11 cellular contexts compared by ENCODE assay signal in genomic region chr4:88793473-88793872, GRCh38.
DNase-seq lines count a peak whose midpoint lies in the region; ATAC-seq, FAIRE-seq and TF ChIP-seq lines count a peak whose summit lies in the region.
"Had no signal": no experiment of that assay in that cellular context is flagged by ENCODE, and none has a peak within 500 bp of the region (broad histone marks: within the 10 kb centered on the region; RNA-seq: fewer than 3 reads in every experiment).

No MANE protein-coding gene starts in this region.

- H3K27me3 ChIP-seq in GM12878 (replicated peaks in 1 of 2; ENCODE audit: control insufficient read depth in 2 of 2, insufficient read depth in 2 of 2, low read length in 1 of 2) (no peaks in the 10 kb centered on the region), BE2C (no peaks in the 10 kb centered on the region), ascending aorta (no peaks in the 10 kb centered on the region), right cardiac atrium (ENCODE audit: control insufficient read depth, insufficient read depth) (no peaks in the 10 kb centered on the region)

- DNase-seq in GM12878 (ENCODE audit: low read depth, low spot score) (no peak), BE2C (no peak), ascending aorta (ENCODE audit: low spot score in 2 of 2) (no peak), right cardiac atrium (no peak), ureter (ENCODE audit: low spot score) (no peak)
- DNase-seq: MV-4-11 had no signal

- H3K4me3 ChIP-seq in GM12878 (no peak overlapping the region), BE2C (ENCODE audit: low read depth, low read length) (no peak overlapping the region), ascending aorta (no peak overlapping the region), right cardiac atrium (ENCODE audit: low read length) (no peak overlapping the region)
- H3K4me3 ChIP-seq: skin epidermis had no signal

- H3K79me2 ChIP-seq in GM12878 (ENCODE audit: control insufficient read depth, insufficient read depth, low read length): no peaks in the 10 kb centered on the region

- ATAC-seq in GM18519 (IDR thresholded peaks at IDR 0.05; ENCODE audit: low FRiP score, unreplicated experiment) (peak; percentile 55), GM21447 (IDR thresholded peaks at IDR 0.05; ENCODE audit: unreplicated experiment) (peak; percentile 63), HG03095 (IDR thresholded peaks at IDR 0.05; ENCODE audit: unreplicated experiment) (peak; percentile 45), GM12878 (peak; percentile 78), right cardiac atrium (no peak)
- ATAC-seq: Right ventricle myocardium inferior had no signal

- 0 out of 4 replicates have a peak, but pooled peaks of 1 of the 2 experiments have one; percentile 15 for TF ChIP-seq EP300 in GM12878 (IDR thresholded peaks at IDR 0.05; ENCODE audit: borderline replicate concordance in 1 of 2, control insufficient read depth in 1 of 2, low read depth in 2 of 2, low read length in 2 of 2)

- 39% methylated on average over 1 of the region's 1 CpG for WGBS in GM12878 (ENCODE audit: insufficient coverage, insufficient replicate concordance, low lambda C conversion rate, missing lambda C conversion rate)
- WGBS in right cardiac atrium: 97% methylated on average over 1 of the region's 1 CpG

- no peak overlapping the region for H2AFZ ChIP-seq in GM12878 (ENCODE audit: control insufficient read depth, low read depth, low read length)

- H3K27ac ChIP-seq in GM12878 (ENCODE audit: control insufficient read depth, insufficient read depth) (no peak overlapping the region), ascending aorta (no peak overlapping the region), right cardiac atrium (ENCODE audit: low read length) (no peak overlapping the region)

- no TSS peak for BruUV-seq in GM12878 (replicated peaks; lab: Mats Ljungman, UMichigan)

- SMC1A ChIA-PET in GM12878 (lab: Charles Lee; ENCODE audit: uncharacterized antibody, unreplicated experiment): interaction anchor here (1.0 to 1.4 kb wide), 3 partner anchors 10 to 336 kb away, joined by 3 to 4 read pairs (median 3); no protein-coding TSS in a partner anchor

- H3K36me3 ChIP-seq in GM12878 (ENCODE audit: control insufficient read depth in 2 of 2, insufficient read depth in 2 of 2, low read length in 1 of 2) (no peaks in the 10 kb centered on the region), BE2C (no peaks in the 10 kb centered on the region; the same call in 1 of the 2 replicates), ascending aorta (peaks cover 0 to 9% of the 10 kb centered on the region in 2 donors)

- no peaks in the 10 kb centered on the region for H4K20me1 ChIP-seq in GM12878 (ENCODE audit: control insufficient read depth, insufficient read depth)

- POLR2A ChIA-PET in GM12878 (lab: Charles Lee): no interaction called here

- H3K9me3 ChIP-seq in GM12878 (replicated peaks; ENCODE audit: control insufficient read depth, insufficient read depth, low read length): no peaks in the 10 kb centered on the region; the same call in 2 of the 3 replicates
- no peaks in the 10 kb centered on the region for H3K9me3 ChIP-seq in BE2C
- H3K9me3 ChIP-seq in ascending aorta: no peaks in the 10 kb centered on the region
- H3K9me3 ChIP-seq in right cardiac atrium (ENCODE audit: control insufficient read depth, low read length): no peaks in the 10 kb centered on the region

- H3K4me1 ChIP-seq in GM12878 (ENCODE audit: control insufficient read depth, insufficient read depth, low read length): peaks cover 9% of the 10 kb centered on the region
- H3K4me1 ChIP-seq in BE2C: no peaks in the 10 kb centered on the region
- H3K4me1 ChIP-seq in ascending aorta: peaks cover 0 to 4% of the 10 kb centered on the region in 2 donors
- H3K4me1 ChIP-seq in right cardiac atrium (ENCODE audit: control insufficient read depth, insufficient read depth, low read length): no peaks in the 10 kb centered on the region

- TF ChIP-seq CTCF in GM12878 (IDR thresholded peaks at IDR 0.05 in 2 of 3, conservative IDR thresholded peaks at IDR 0.05 in 1 of 3; ENCODE audit: control insufficient read depth in 2 of 3, extremely low read depth in 1 of 3, insufficient read depth in 1 of 3, low read depth in 3 of 3, low read length in 3 of 3) (no peak), BE2C (IDR thresholded peaks at IDR 0.05; ENCODE audit: low read depth, low read length) (no peak), ascending aorta (IDR thresholded peaks at IDR 0.05) (no peak)

- FAIRE-seq in GM12878 (lab: Jason Lieb, UNC): peak; percentile 86

- in situ Hi-C loops in GM12878 (cut with MboI): no loop called here

- CTCF ChIA-PET in GM12878 (lab: Yijun Ruan, JAX): interaction anchor here (0.9 to 11.3 kb wide), 4 partner anchors 26 to 254 kb away, joined by 3 to 76 read pairs (median 6); no protein-coding TSS in a partner anchor

- no peak overlapping the region for H3K9ac ChIP-seq in GM12878 (ENCODE audit: control insufficient read depth, insufficient read depth, low read length)

- TF ChIP-seq RAD21 in GM12878 (IDR thresholded peaks at IDR 0.05; ENCODE audit: insufficient read depth, low read depth, low read length): no peak

- no peak for TF ChIP-seq POLR2A in GM12878 (IDR thresholded peaks at IDR 0.05; ENCODE audit: low read depth, low read length)

- H3K4me2 ChIP-seq in GM12878 (ENCODE audit: control insufficient read depth, insufficient read depth): no peak overlapping the region

- intact Hi-C loops in GM12878 (cut with micrococcal nuclease; ENCODE audit: unreplicated experiment): loop anchor here (5.0 kb wide), 1 partner anchor 121 kb away; no protein-coding TSS in a partner anchor
- intact Hi-C loops in ascending aorta (cut with DNase I): loop anchor here (5.0 kb wide), 1 partner anchor 86 kb away; no protein-coding TSS in a partner anchor
- intact Hi-C loops in right cardiac atrium (cut with DNase I): loop anchor here in 1 of 4 donors (10.0 kb wide), 1 partner anchor 89 kb away; no protein-coding TSS in a partner anchor

- RAD21 ChIA-PET in GM12878 (lab: Charles Lee; ENCODE audit: unreplicated experiment): interaction anchor here (2.2 kb wide), 1 partner anchor 230 kb away, joined by 7 read pairs; no protein-coding TSS in a partner anchor

TF ChIP-seq in GM12878, 131 proteins besides CTCF, POLR2A, EP300 and RAD21:
- TF ChIP-seq NFYA (IDR thresholded peaks at IDR 0.05; ENCODE audit: borderline replicate concordance, low read depth, low read length): no peak
- 0 out of 2 replicates have a peak, but pooled peaks have one; percentile 24 for TF ChIP-seq RUNX3 (IDR thresholded peaks at IDR 0.05; ENCODE audit: low read length)
- 0 out of 4 replicates have a peak, but pooled peaks of 1 of the 2 experiments have one; percentile 8 for TF ChIP-seq IKZF2 (IDR thresholded peaks at IDR 0.05)
- TF ChIP-seq SIX5 (IDR thresholded peaks at IDR 0.05; ENCODE audit: low read depth, low read length, severe bottlenecking): no peak
- TF ChIP-seq BACH1 (IDR thresholded peaks at IDR 0.05; ENCODE audit: borderline replicate concordance): no peak
- TF ChIP-seq HDGF (IDR thresholded peaks at IDR 0.05): no peak
- TF ChIP-seq NR2F1 (conservative IDR thresholded peaks at IDR 0.05): peak; percentile 55
- TF ChIP-seq BHLHE40 (IDR thresholded peaks at IDR 0.05; ENCODE audit: borderline replicate concordance in 1 of 2, low read depth in 2 of 2, low read length in 1 of 2): no peak
- 0 out of 2 replicates have a peak, but pooled peaks have one; percentile 17 for TF ChIP-seq ZNF217 (IDR thresholded peaks at IDR 0.05)
- TF ChIP-seq ASH2L (IDR thresholded peaks at IDR 0.05; ENCODE audit: borderline replicate concordance, low read depth): no peak
- TF ChIP-seq ZBTB40 (IDR thresholded peaks at IDR 0.05; ENCODE audit: borderline replicate concordance): no peak

Comparison
In these comparisons a context has a peak if more than half of its experiments do, and no peak if none do; other contexts are left out.
1. ATAC-seq: peak in GM18519 (single experiment), GM21447 (single experiment), HG03095 (single experiment) and GM12878 (single experiment); none in right cardiac atrium (0 of 2).